11 cellular contexts compared by ENCODE assay signal in genomic region chr7:512541-513311, GRCh38. TPM values are rescaled to one million over a fixed set of nuclear protein-coding genes. Genes with fewer than 3 reads are reported as not detected.
DNase-seq lines count a peak whose midpoint lies in the region; ATAC-seq lines count a peak whose summit lies in the region.
"Had no signal": no experiment of that assay in that cellular context is flagged by ENCODE, and none has a peak within 500 bp of the region (broad histone marks: within the 10 kb centered on the region; RNA-seq: fewer than 3 reads in every experiment).

No MANE protein-coding gene starts in this region.

- H3K4me2 ChIP-seq in BLaER1 treated with 17β-estradiol and CSF1 and Interleukin-3, amounts not matched to agents 10 nM and 100 nM: peak overlapping the region in 10 of 11 experiments; percentile 31 to 78 (median 63); a peak in 18 of 22 replicates

- no peak for ATAC-seq in HG03520 (IDR thresholded peaks at IDR 0.05; ENCODE audit: unreplicated experiment)
- ATAC-seq in GM19395 (IDR thresholded peaks at IDR 0.05; ENCODE audit: unreplicated experiment): no peak

- DNase-seq in NCI-H1092 (lab: John Stamatoyannopoulos, UW): peak; percentile 67
- DNase-seq in cerebellar cortex (ENCODE audit: low spot score): peak; percentile 38
- DNase-seq in mucosa of gallbladder (ENCODE audit: low spot score): peak; percentile 35
- no peak for DNase-seq in medulla oblongata (ENCODE audit: extremely low spot score)
- DNase-seq in NCI-H446 (lab: John Stamatoyannopoulos, UW): no peak
- DNase-seq: activated gamma-delta T cell treated with Interleukin-2 at 50 U/mL for 16 hours; effector memory CD4-positive, alpha-beta T cell; ovary had no signal

- peaks cover 23 to 46% (median 41%) of the 10 kb centered on the region in 10 experiments for H3K4me1 ChIP-seq in BLaER1 treated with 17β-estradiol and CSF1 and Interleukin-3, amounts not matched to agents 10 nM and 100 nM

- peaks cover 35 to 74% (median 52%) of the 10 kb centered on the region in 11 experiments; a peak in 20 of 22 replicates for H4K20me1 ChIP-seq in BLaER1 treated with 17β-estradiol and CSF1 and Interleukin-3, amounts not matched to agents 10 nM and 100 nM

- H3K27me3 ChIP-seq in BLaER1 treated with 17β-estradiol and CSF1 and Interleukin-3, amounts not matched to agents 10 nM and 100 nM: peaks cover 53 to 65% (median 60%) of the 10 kb centered on the region in 11 experiments
- H3K27me3 ChIP-seq: ovary had no signal

- no peak overlapping the region for H3K9ac ChIP-seq in BLaER1 treated with 17β-estradiol and CSF1 and Interleukin-3, amounts not matched to agents 10 nM and 100 nM

- no peak overlapping the region for H3K27ac ChIP-seq in BLaER1 treated with 17β-estradiol and CSF1 and Interleukin-3, amounts not matched to agents 10 nM and 100 nM
- H3K27ac ChIP-seq: ovary had no signal

- H3K9me3 ChIP-seq in BLaER1 treated with 17β-estradiol and CSF1 and Interleukin-3, amounts not matched to agents 10 nM and 100 nM (replicated peaks in 1 of 11): no peaks in the 10 kb centered on the region
- H3K9me3 ChIP-seq: ovary had no signal

- H3K4me3 ChIP-seq in BLaER1 treated with 17β-estradiol and CSF1 and Interleukin-3, amounts not matched to agents 10 nM and 100 nM: no peak overlapping the region
- H3K4me3 ChIP-seq: ovary had no signal

- peaks cover 0 to 15% (median 0%) of the 10 kb centered on the region in 11 experiments; a peak in 3 of 22 replicates for H3K36me3 ChIP-seq in BLaER1 treated with 17β-estradiol and CSF1 and Interleukin-3, amounts not matched to agents 10 nM and 100 nM
- H3K36me3 ChIP-seq: ovary had no signal

RNA-seq across cellular contexts. Expression of gene PDGFA, which starts 6.9 kb away (rescaled TPM):
- total RNA-seq in mucosa of gallbladder: 51.2 TPM

Comparison
In these comparisons a context has a peak if more than half of its experiments do, and no peak if none do; other contexts are left out.
1. DNase-seq: peak in NCI-H1092 (single experiment), cerebellar cortex (single experiment) and mucosa of gallbladder (single experiment); none in medulla oblongata (single experiment) and NCI-H446 (0 of 2).